8 cellular contexts compared by ENCODE assay signal in the genomic region with DNA sequence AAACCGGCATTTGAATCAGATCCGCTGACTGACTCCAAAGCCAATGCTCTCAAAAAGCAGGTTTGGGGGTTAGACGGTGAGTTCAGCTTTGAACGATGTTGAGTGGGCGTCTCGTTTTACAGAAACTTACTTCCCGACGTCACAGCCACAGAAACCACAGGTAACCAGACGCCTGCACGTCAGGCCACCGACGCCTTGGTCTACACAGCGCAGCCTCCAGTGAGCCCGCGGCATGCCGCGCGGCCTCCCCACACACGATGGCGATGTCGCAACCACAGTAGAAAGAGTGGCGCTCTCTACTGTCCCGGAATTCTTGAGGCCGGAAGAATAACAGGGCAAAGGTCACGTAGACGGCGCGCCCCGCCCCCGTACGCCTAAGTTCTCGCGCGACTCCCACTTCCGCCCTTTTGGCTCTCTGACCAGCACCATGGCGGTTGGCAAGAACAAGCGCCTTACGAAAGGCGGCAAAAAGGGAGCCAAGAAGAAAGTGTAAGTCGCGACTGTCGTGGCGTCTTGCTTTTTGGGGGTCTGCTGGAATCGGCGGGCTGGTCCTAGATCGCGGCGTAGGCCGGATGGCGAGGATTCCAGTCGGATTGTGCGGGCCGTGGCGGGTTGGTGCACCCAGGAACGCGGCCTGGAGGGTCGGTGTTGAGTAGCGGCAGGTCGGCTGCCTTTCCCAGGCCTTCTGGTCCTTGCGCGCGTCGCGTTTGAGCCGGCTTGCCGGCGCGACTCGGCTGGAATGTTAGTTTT. TPM values are rescaled to one million over a fixed set of nuclear protein-coding genes. Genes with fewer than 3 reads are reported as not detected.
DNase-seq lines count a peak whose midpoint lies in the region; TF ChIP-seq lines count a peak whose summit lies in the region.

A gene (plus strand): TSS at position 403 of the 750 bp plus-strand sequence. CDS start 25 bp downstream, at position 428.

- 1 to 2% methylated on average over 29 to 62 of the region's 69 CpGs for WGBS in testis, 2 donors

- peak within 1 kb of the TSS; percentile 95 for H3K27ac Mint-ChIP-seq in activated naive CD4-positive, alpha-beta T cell treated with anti-CD3 and anti-CD28 coated beads, Interleukin-2, amount 10 ng/mL, durations not matched to agents 7 days and 5 days

- H3K9me3 ChIP-seq in testis, result no peaks in the 10 kb centered on the region

- H3K4me1 ChIP-seq in testis, result peaks cover 13% of the 10 kb centered on the region

- peaks cover 54% of the 10 kb centered on the region for H3K4me1 Mint-ChIP-seq in activated naive CD4-positive, alpha-beta T cell treated with anti-CD3 and anti-CD28 coated beads, Interleukin-2, amount 10 ng/mL, durations not matched to agents 7 days and 5 days

- H3K27me3 Mint-ChIP-seq in activated naive CD4-positive, alpha-beta T cell treated with anti-CD3 and anti-CD28 coated beads, Interleukin-2, amount 10 ng/mL, durations not matched to agents 7 days and 5 days, result no peaks in the 10 kb centered on the region

- peak within 1 kb of the TSS; percentile 85 for H3K4me3 Mint-ChIP-seq in activated naive CD4-positive, alpha-beta T cell treated with anti-CD3 and anti-CD28 coated beads, Interleukin-2, amount 10 ng/mL, durations not matched to agents 7 days and 5 days

- H3K27me3 ChIP-seq in testis, result no peaks in the 10 kb centered on the region

- POLR2A ChIA-PET in HEK293T (lab: Yijun Ruan, JAX), result interaction anchor here (0.6 to 2.8 kb wide), 6 partner anchors 10 to 161 kb away, joined by 3 to 9 read pairs (median 3); a partner anchor contains a TSS

- CTCF ChIA-PET in HEK293T (lab: Yijun Ruan, JAX), result interaction anchor here (0.6 to 1.3 kb wide), 2 partner anchors 9 to 132 kb away, joined by 3 to 5 read pairs; no protein-coding TSS in a partner anchor
- CTCF ChIA-PET in activated naive CD4-positive, alpha-beta T cell treated with anti-CD3 and anti-CD28 coated beads, Interleukin-2, amount 10 ng/mL, durations not matched to agents 7 days and 5 days (lab: Charles Lee), result interaction anchor here (0.6 to 2.3 kb wide), 7 partner anchors 10 to 117 kb away, joined by 3 to 9 read pairs (median 3); no protein-coding TSS in a partner anchor

- DNase-seq in GM04504 (ENCODE audit: low read depth), result peak; percentile 92
- DNase-seq in HEK293T (ENCODE audit: extremely low spot score), result peak; percentile 92
- DNase-seq in MV-4-11 (lab: John Stamatoyannopoulos, UW), result peak; percentile 94
- peak; percentile 95 for DNase-seq in SK-N-DZ (ENCODE audit: low spot score)
- DNase-seq in activated naive CD4-positive, alpha-beta T cell treated with anti-CD3 and anti-CD28 coated beads, Interleukin-2, amount 10 ng/mL, durations not matched to agents 7 days and 5 days, result peak; percentile 96
- peak; percentile 93 for DNase-seq in germinal center (ENCODE audit: low spot score)
- DNase-seq in occipital lobe (lab: John Stamatoyannopoulos, UW), result peak; percentile 95
- DNase-seq in testis, result peak; percentile 98

- intact Hi-C loops in testis (cut with DNase I; ENCODE audit: low total_unique reads), result no loop called here

- H3K36me3 Mint-ChIP-seq in activated naive CD4-positive, alpha-beta T cell treated with anti-CD3 and anti-CD28 coated beads, Interleukin-2, amount 10 ng/mL, durations not matched to agents 7 days and 5 days, result peaks cover 42% of the 10 kb centered on the region

- H3K4me3 ChIP-seq in testis, result peak within 1 kb of the TSS; percentile 92 to 98

- no peaks in the 10 kb centered on the region for H3K36me3 ChIP-seq in testis (ENCODE audit: low read depth, missing control alignments)

- H3K27ac ChIP-seq in testis, result peak within 1 kb of the TSS; percentile 89 to 96

- no peaks in the 10 kb centered on the region for H3K9me3 Mint-ChIP-seq in activated naive CD4-positive, alpha-beta T cell treated with anti-CD3 and anti-CD28 coated beads, Interleukin-2, amount 10 ng/mL, durations not matched to agents 7 days and 5 days

- TF ChIP-seq CTCF in testis (IDR thresholded peaks at IDR 0.05), result peak; percentile 72 to 83 (median 74)

- TF ChIP-seq POLR2A in testis (IDR thresholded peaks at IDR 0.05), result peak; percentile 16

TF ChIP-seq in HEK293T, 16 proteins besides CTCF, POLR2A, EP300 and RAD21:
- peak; percentile 56; the same call in 1 of the 2 replicates for TF ChIP-seq L3MBTL2 (conservative IDR thresholded peaks at IDR 0.05)
- TF ChIP-seq, protein P1, sequence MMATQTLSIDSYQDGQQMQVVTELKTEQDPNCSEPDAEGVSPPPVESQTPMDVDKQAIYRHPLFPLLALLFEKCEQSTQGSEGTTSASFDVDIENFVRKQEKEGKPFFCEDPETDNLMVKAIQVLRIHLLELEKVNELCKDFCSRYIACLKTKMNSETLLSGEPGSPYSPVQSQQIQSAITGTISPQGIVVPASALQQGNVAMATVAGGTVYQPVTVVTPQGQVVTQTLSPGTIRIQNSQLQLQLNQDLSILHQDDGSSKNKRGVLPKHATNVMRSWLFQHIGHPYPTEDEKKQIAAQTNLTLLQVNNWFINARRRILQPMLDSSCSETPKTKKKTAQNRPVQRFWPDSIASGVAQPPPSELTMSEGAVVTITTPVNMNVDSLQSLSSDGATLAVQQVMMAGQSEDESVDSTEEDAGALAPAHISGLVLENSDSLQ (IDR thresholded peaks at IDR 0.05), result 0 out of 2 replicates have a peak, but pooled peaks have one; percentile 4
- TF ChIP-seq TARDBP (IDR thresholded peaks at IDR 0.05), result no peak
- peak; percentile 77 for TF ChIP-seq NFRKB (IDR thresholded peaks at IDR 0.05)
- TF ChIP-seq ELF4 (IDR thresholded peaks at IDR 0.05), result peak; percentile 99
- TF ChIP-seq FOXK2 (IDR thresholded peaks at IDR 0.05), result no peak
- TF ChIP-seq ARNT (IDR thresholded peaks at IDR 0.05), result peak; percentile 52; the same call in 1 of the 2 replicates
TF ChIP-seq in HEK293T: peak in this region for 5.

RNA-seq across cellular contexts. Expression of the gene that starts here (rescaled TPM):
- polyA plus RNA-seq in SK-N-DZ (2014; cell fraction: cytosol; rRNA removed), result 7,005 and 7,191 TPM in 2 replicates
- polyA plus RNA-seq in SK-N-DZ (2014; cell fraction: nucleus; rRNA removed), result 3,726 and 6,204 TPM in 2 replicates
- total RNA-seq in occipital lobe, result 2,521 TPM
- 1,000 to 10,000 TPM in 1 of 2 donors, 100 to 1,000 TPM in 1; 896 to 1,385 TPM for total RNA-seq in testis
- 1,182 TPM for polyA plus RNA-seq in testis (ENCODE audit: insufficient read depth, low read depth, low replicate concordance)

Comparison
In these comparisons a context has a peak if more than half of its experiments do, and no peak if none do; other contexts are left out.
1. Peak in every context shown above with its lines: DNase-seq, H3K4me3 ChIP-seq and H3K27ac ChIP-seq.